Comparison of ENCODE assay signal across 31 cellular contexts in genomic region chr9:36750630-36751029, GRCh38.
"Had no signal": no experiment of that assay in that cellular context is flagged by ENCODE, and none has a peak within 500 bp of the region (broad histone marks: within the 10 kb centered on the region; RNA-seq: fewer than 3 reads in every experiment).

No MANE protein-coding gene starts in this region.

- H3K36me3 ChIP-seq: adrenal gland, ascending aorta, brain microvascular endothelial cell, breast epithelium, cardiac muscle cell had no signal

- H3K9me3 ChIP-seq: adrenal gland, ascending aorta, body of pancreas, breast epithelium had no signal

- H3K27me3 ChIP-seq: ascending aorta, body of pancreas, brain microvascular endothelial cell had no signal

- ATAC-seq: activated naive CD4-positive, alpha-beta T cell treated with anti-CD3 and anti-CD28 coated beads, Interleukin-2, amount 50 U/mL, for 72 hours; activated naive CD8-positive, alpha-beta T cell treated with anti-CD3 and anti-CD28 coated beads, Interleukin-2, amount 50 U/mL, for 24 hours; activated T-cell treated with anti-CD3 and anti-CD28 coated beads, Interleukin-2, amount 50 U/mL, for 4 hours; activated T-cell treated with anti-CD3 and anti-CD28 coated beads, Interleukin-2, amount 50 U/mL, for 72 hours; activated T-helper 17 cell treated with anti-CD3 and anti-CD28 coated beads, Interleukin-2, amount 50 U/mL, for 72 hours; body of pancreas had no signal

- H3K4me3 ChIP-seq: adrenal gland, ascending aorta, body of pancreas, breast epithelium, cardiac muscle cell had no signal

- H3K4me1 ChIP-seq: adrenal gland, ascending aorta, body of pancreas, breast epithelium had no signal

- DNase-seq: activated effector memory CD4-positive, alpha-beta T cell treated with anti-CD3 and anti-CD28 coated beads, Interleukin-2, amount 50 U/mL, for 16 hours; activated effector memory CD4-positive, alpha-beta T cell treated with Interleukin-2 at 50 U/mL for 16 hours; activated gamma-delta T cell; activated gamma-delta T cell treated with Interleukin-2 at 50 U/mL for 16 hours; activated naive CD4-positive, alpha-beta T cell; activated naive CD4-positive, alpha-beta T cell treated with anti-CD3 and anti-CD28 coated beads for 36 hours; activated naive CD4-positive, alpha-beta T cell treated with anti-CD3 and anti-CD28 coated beads, Interleukin-2, amount 10 ng/mL, durations not matched to agents 7 days and 5 days; activated naive CD4-positive, alpha-beta T cell treated with anti-CD3 and anti-CD28 coated beads, Interleukin-2, amount 50 U/mL, for 16 hours; activated naive CD4-positive, alpha-beta T cell treated with Interleukin-2 at 50 U/mL for 16 hours; activated naive CD8-positive, alpha-beta T cell treated with anti-CD3 and anti-CD28 coated beads for 36 hours; activated naive CD8-positive, alpha-beta T cell treated with anti-CD3 and anti-CD28 coated beads, Interleukin-2, amount 10 ng/mL, durations not matched to agents 7 days and 5 days; activated naive CD8-positive, alpha-beta T cell treated with anti-CD3 and anti-CD28 coated beads, Interleukin-2, amount 50 U/mL, for 24 hours; activated T-cell treated with anti-CD3 and anti-CD28 coated beads, Interleukin-2, amount 50 U/mL, for 1 hour; activated T-cell treated with anti-CD3 and anti-CD28 coated beads, Interleukin-2, amount 50 U/mL, for 24 hours; activated T-cell treated with anti-CD3 and anti-CD28 coated beads, Interleukin-2, amount 50 U/mL, for 4 hours; activated T-cell treated with anti-CD3 and anti-CD28 coated beads, Interleukin-2, amount 50 U/mL, for 48 hours; activated T-cell treated with anti-CD3 and anti-CD28 coated beads, Interleukin-2, amount 50 U/mL, for 72 hours; adrenal gland; amniotic stem cell; amygdala; anterior cingulate cortex; body of pancreas; brain microvascular endothelial cell; caudate nucleus; central memory CD4-positive, alpha-beta T cell; cerebellar nuclear complex had no signal

- H3K27ac ChIP-seq: adrenal gland, ascending aorta, body of pancreas, brain microvascular endothelial cell, breast epithelium, cardiac muscle cell had no signal
